15 cellular contexts compared by ENCODE assay signal in genomic region chr12:117339104-117339503, GRCh38. TPM values are rescaled to one million over a fixed set of nuclear protein-coding genes. Genes with fewer than 3 reads are reported as not detected.
A peak's percentile ranks its signal among the peaks of the same experiment; 100 is the strongest.
DNase-seq lines count a peak whose midpoint lies in the region; ATAC-seq and TF ChIP-seq lines count a peak whose summit lies in the region.
"Had no signal": no experiment of that assay in that cellular context is flagged by ENCODE, and none has a peak within 500 bp of the region (broad histone marks: within the 10 kb centered on the region; RNA-seq: fewer than 3 reads in every experiment).

No MANE protein-coding gene starts in this region.

- H3K9me3 Mint-ChIP-seq in activated naive CD8-positive, alpha-beta T cell treated with anti-CD3 and anti-CD28 coated beads, Interleukin-2, amount 50 U/mL, for 24 hours: peaks cover 10% of the 10 kb centered on the region

- DNase-seq in Daoy (ENCODE audit: low read depth): peak; percentile 53
- DNase-seq in Panc1 (ENCODE audit: low read depth, low spot score): no peak
- peak; percentile 64 for DNase-seq in kidney tubule cell (ENCODE audit: low spot score)
- no peak for DNase-seq in NCI-H526 (lab: John Stamatoyannopoulos, UW)
- no peak for DNase-seq in activated naive CD8-positive, alpha-beta T cell treated with anti-CD3 and anti-CD28 coated beads, Interleukin-2, amount 50 U/mL, for 24 hours
- no peak for DNase-seq in Kasumi-1 (lab: John Stamatoyannopoulos, UW)
- DNase-seq: AML-193; C1 segment of cervical spinal cord; CD4-positive, alpha-beta T cell; DMS79; EL; GOT3 had no signal

- in situ Hi-C loops in Panc1 (cut with HindIII; ENCODE audit: low pct_unique_long_range_greater_than_20kb, low sequenced_read_pairs): no loop called here

- CTCF ChIA-PET in Panc1 (lab: Charles Lee): no interaction called here

- 0 out of 2 replicates have a peak, but pooled peaks cover 1% of the 10 kb centered on the region for H3K27me3 ChIP-seq in Panc1 (ENCODE audit: control insufficient read depth, insufficient read depth, low read length)

- ATAC-seq in Panc1: peak; percentile 57
- ATAC-seq in activated naive CD8-positive, alpha-beta T cell treated with anti-CD3 and anti-CD28 coated beads, Interleukin-2, amount 50 U/mL, for 24 hours: no peak

- H3K36me3 Mint-ChIP-seq in activated naive CD8-positive, alpha-beta T cell treated with anti-CD3 and anti-CD28 coated beads, Interleukin-2, amount 50 U/mL, for 24 hours (ENCODE audit: low read depth): no peaks in the 10 kb centered on the region
- H3K36me3 Mint-ChIP-seq: IgD-negative memory B cell had no signal

- no peak overlapping the region for H3K27ac ChIP-seq in Panc1 (ENCODE audit: low read length)

- no peak overlapping the region for H3K4me3 Mint-ChIP-seq in activated naive CD8-positive, alpha-beta T cell treated with anti-CD3 and anti-CD28 coated beads, Interleukin-2, amount 50 U/mL, for 24 hours
- H3K4me3 Mint-ChIP-seq: CD4-positive, alpha-beta T cell; IgD-negative memory B cell had no signal

- no peaks in the 10 kb centered on the region for H3K4me1 ChIP-seq in Panc1 (ENCODE audit: control insufficient read depth, insufficient read depth, low read length)
- H3K4me1 ChIP-seq: HAP-1 had no signal

- H3K4me1 Mint-ChIP-seq in activated naive CD8-positive, alpha-beta T cell treated with anti-CD3 and anti-CD28 coated beads, Interleukin-2, amount 50 U/mL, for 24 hours: no peaks in the 10 kb centered on the region

- no TSS peak for BruUV-seq in Panc1 (replicated peaks; lab: Mats Ljungman, UMichigan)

- 0 out of 2 replicates have a peak, but pooled peaks cover 4% of the 10 kb centered on the region for H3K9me3 ChIP-seq in Panc1 (ENCODE audit: control insufficient read depth, insufficient read depth, low read depth, low read length)
- H3K9me3 ChIP-seq: HAP-1 had no signal

- H3K27ac Mint-ChIP-seq in activated naive CD8-positive, alpha-beta T cell treated with anti-CD3 and anti-CD28 coated beads, Interleukin-2, amount 50 U/mL, for 24 hours: no peak overlapping the region
- H3K27ac Mint-ChIP-seq: CD4-positive, alpha-beta T cell; IgD-negative memory B cell had no signal

- H3K27me3 Mint-ChIP-seq in activated naive CD8-positive, alpha-beta T cell treated with anti-CD3 and anti-CD28 coated beads, Interleukin-2, amount 50 U/mL, for 24 hours: peaks cover 26% of the 10 kb centered on the region

- POLR2A ChIA-PET in Panc1 (lab: Charles Lee): no interaction called here

- H3K4me3 ChIP-seq in Panc1 (ENCODE audit: low read depth in 2 of 2, low read length in 2 of 2): no peak overlapping the region
- H3K4me3 ChIP-seq: HAP-1 had no signal

- no peak for TF ChIP-seq CTCF in Panc1 (IDR thresholded peaks at IDR 0.05)

- intact Hi-C loops in Panc1 (cut with micrococcal nuclease; ENCODE audit: unreplicated experiment): no loop called here

- no peaks in the 10 kb centered on the region for H3K36me3 ChIP-seq in Panc1 (ENCODE audit: control insufficient read depth, insufficient read depth, low read length)
- H3K36me3 ChIP-seq: HAP-1 had no signal

RNA-seq across cellular contexts. Expression of gene NOS1, which starts 22.3 kb away (rescaled TPM):
- 0.06 TPM in 1 of 2 replicates, not detected in the other for total RNA-seq in Daoy (2014; rRNA removed; shearing (Covaris generic))
- total RNA-seq in Panc1 (2021; ENCODE audit: unreplicated experiment): 0.03 TPM
- polyA plus RNA-seq in Panc1 (2012; ENCODE audit: insufficient read length): not detected
- total RNA-seq: CD4-positive, alpha-beta T cell; HT-29 had no signal
- polyA plus RNA-seq: IgD-negative memory B cell had no signal

Comparison
In these comparisons a context has a peak if more than half of its experiments do, and no peak if none do; other contexts are left out.
1. DNase-seq: peak in Daoy (single experiment) and kidney tubule cell (single experiment); none in Panc1 (single experiment), NCI-H526 (0 of 2), activated naive CD8-positive, alpha-beta T cell treated with anti-CD3 and anti-CD28 coated beads, Interleukin-2, amount 50 U/mL, for 24 hours (single experiment) and Kasumi-1 (0 of 2).